In the genomic region with DNA sequence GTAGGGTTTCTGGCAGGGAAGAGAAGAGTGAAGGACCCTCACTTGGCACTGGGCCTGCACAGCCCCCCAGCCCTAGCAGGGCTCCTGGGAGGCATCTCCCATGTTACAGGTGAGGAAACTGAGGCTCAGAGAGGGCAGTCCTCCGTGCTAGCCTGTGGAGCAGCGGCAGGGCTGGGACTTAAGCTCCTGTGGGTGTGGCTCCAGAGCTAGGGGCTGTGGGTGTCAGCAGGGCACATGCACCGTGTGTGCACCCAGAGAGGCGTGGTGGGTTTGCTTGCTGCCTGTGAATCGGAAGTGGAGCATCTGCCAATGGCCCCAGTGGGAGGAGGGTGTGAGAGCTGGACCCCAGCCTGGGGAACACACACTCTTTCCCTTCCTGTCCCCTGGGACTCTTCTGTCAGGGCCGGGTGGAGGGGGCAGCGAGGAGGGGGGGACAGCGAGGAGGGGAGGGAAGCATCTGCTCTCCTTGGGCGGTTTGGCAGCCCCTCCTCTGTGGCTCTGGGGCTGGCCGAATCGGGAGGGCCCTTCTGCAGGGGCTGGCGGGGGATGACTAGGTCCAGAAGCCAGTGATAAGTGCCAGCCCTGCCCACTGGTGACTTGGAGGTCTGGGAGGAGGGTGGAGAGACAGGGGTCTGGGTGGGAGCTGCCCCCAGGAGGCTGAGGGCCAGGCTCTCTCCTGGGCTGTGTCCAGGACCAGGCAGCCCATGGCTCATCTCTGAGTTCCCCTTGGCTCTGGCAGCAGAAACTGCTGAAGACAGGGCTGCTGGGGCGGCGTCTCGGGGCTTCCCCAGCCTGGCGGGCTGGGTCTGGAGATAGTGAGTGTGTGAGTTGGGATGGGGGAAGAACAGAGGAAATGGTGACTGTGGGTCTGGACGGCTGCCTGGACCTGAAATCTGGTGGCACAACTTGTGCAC, we compare ENCODE assay signal across 8 cellular contexts. TPM values are rescaled to one million over a fixed set of nuclear protein-coding genes. Genes with fewer than 3 reads are reported as not detected.
DNase-seq lines count a peak whose midpoint lies in the region; ATAC-seq and TF ChIP-seq lines count a peak whose summit lies in the region.
"Not testable (repeated sequence)": the region's sequence is repeated elsewhere in the genome, so short reads cannot be mapped to it uniquely, and the experiment has no call there.

No MANE protein-coding gene starts in this region.

- H4K91ac ChIP-seq in neuronal stem cell (ENCODE audit: low read depth, low read length, poor library complexity) = not testable (repeated sequence)

- in situ Hi-C loops in brain microvascular endothelial cell (cut with HindIII; ENCODE audit: low pct_ligation_motif_present, low sequenced_read_pairs) = not testable (repeated sequence)

- not testable (repeated sequence) for H2AK5ac ChIP-seq in neuronal stem cell (ENCODE audit: low read depth, low read length)

- H2BK12ac ChIP-seq in neuronal stem cell (ENCODE audit: low read length) = peak overlapping the region; percentile 73

- H3K14ac ChIP-seq in neuronal stem cell (ENCODE audit: low read length) = not testable (repeated sequence)

- not testable (repeated sequence) for H3K79me1 ChIP-seq in neuronal stem cell (ENCODE audit: low read depth, low read length)

- H3K4me2 ChIP-seq in neuronal stem cell (ENCODE audit: insufficient read depth, low read length, poor library complexity, severe bottlenecking) = not testable (repeated sequence)

- not testable (repeated sequence) for H3K18ac ChIP-seq in neuronal stem cell (ENCODE audit: low read length)

- WGBS in neuronal stem cell (ENCODE audit: extremely low coverage in 2 of 2, insufficient read length in 2 of 2, insufficient replicate concordance in 1 of 2), 2 donors = no CpG with 5 or more reads among the region's 17 CpGs
- WGBS in urinary bladder = 6% methylated on average over 14 of the region's 17 CpGs

- not testable (repeated sequence) for TF ChIP-seq CTCF in GM12865 (IDR thresholded peaks at IDR 0.05; ENCODE audit: insufficient read depth, low read depth, low read length, missing control alignments); brain microvascular endothelial cell (IDR thresholded peaks at IDR 0.05; ENCODE audit: low read depth, low read length, missing control alignments)

- not testable (repeated sequence) for H2BK5ac ChIP-seq in neuronal stem cell (ENCODE audit: low read length)

- intact Hi-C loops in left cardiac atrium (cut with DNase I) = not testable (repeated sequence)

- H3K9ac ChIP-seq in neuronal stem cell (ENCODE audit: low read depth, low read length, poor library complexity) = not testable (repeated sequence)

- not testable (repeated sequence) for H3K27me3 ChIP-seq in MG63; brain microvascular endothelial cell (replicated peaks)
- H3K27me3 ChIP-seq in neuronal stem cell (ENCODE audit: control insufficient read depth in 3 of 3, insufficient read depth in 3 of 3, low read depth in 1 of 3, low read length in 3 of 3) = peaks cover 0 to 18% (median 0%) of the 10 kb centered on the region in 3 experiments

- not testable (repeated sequence) for H2BK120ac ChIP-seq in neuronal stem cell (ENCODE audit: low read depth, low read length)

- not testable (repeated sequence) for H3K4me3 ChIP-seq in GM12865 (ENCODE audit: low read depth, low read length); MG63; brain microvascular endothelial cell (ENCODE audit: low read depth, low read length); neuronal stem cell (ENCODE audit: low read length in 2 of 2); urinary bladder (ENCODE audit: low read depth, low read length)

- not testable (repeated sequence) for H3K4ac ChIP-seq in neuronal stem cell (ENCODE audit: low read length)

- H2BK15ac ChIP-seq in neuronal stem cell (ENCODE audit: low read length) = not testable (repeated sequence)

- not testable (repeated sequence) for H3K4me1 ChIP-seq in neuronal stem cell (ENCODE audit: control insufficient read depth in 2 of 2, insufficient read depth in 1 of 2, low read depth in 1 of 2, low read length in 2 of 2); urinary bladder (ENCODE audit: insufficient read depth)

- peak; percentile 59 for DNase-seq in GM12865 (ENCODE audit: low read depth)
- peak; percentile 95 for DNase-seq in MG63
- peak; percentile 74 for DNase-seq in brain microvascular endothelial cell
- peak; percentile 75 for DNase-seq in left cardiac atrium
- not testable (repeated sequence) for DNase-seq in neuronal stem cell (ENCODE audit: low spot score)

- not testable (repeated sequence) for H3K9me3 ChIP-seq in MG63; neuronal stem cell (replicated peaks in 1 of 2; ENCODE audit: control insufficient read depth in 2 of 2, insufficient read depth in 1 of 2, low read depth in 1 of 2, low read length in 2 of 2)

- H3K27ac ChIP-seq in brain microvascular endothelial cell = peak overlapping the region; percentile 63
- H3K27ac ChIP-seq in neuronal stem cell (replicated peaks; ENCODE audit: low read length) = not testable (repeated sequence)
- peak overlapping the region; percentile 45 for H3K27ac ChIP-seq in urinary bladder (ENCODE audit: low read depth)

- H4K8ac ChIP-seq in neuronal stem cell (ENCODE audit: low read depth, low read length) = not testable (repeated sequence)

- H2AFZ ChIP-seq in neuronal stem cell (ENCODE audit: low read length) = not testable (repeated sequence)

- ATAC-seq in HG02571 (IDR thresholded peaks at IDR 0.05; ENCODE audit: unreplicated experiment) (peak; percentile 41), SK-N-SH treated with all-trans-retinoic acid at 6 μM for 48 hours (peak; percentile 76), left cardiac atrium (peak; percentile 58 to 66)

- not testable (repeated sequence) for H3K23ac ChIP-seq in neuronal stem cell (ENCODE audit: low read depth, low read length, poor library complexity)

- not testable (repeated sequence) for H3K36me3 ChIP-seq in MG63; brain microvascular endothelial cell (replicated peaks); neuronal stem cell (replicated peaks in 1 of 2; ENCODE audit: control insufficient read depth in 2 of 2, insufficient read depth in 2 of 2, low read length in 2 of 2); urinary bladder (ENCODE audit: insufficient read depth)

RNA-seq across cellular contexts. Expression of gene CSPG4, which starts 12.4 kb away (rescaled TPM):
- total RNA-seq in MG63 (2014; rRNA removed; shearing (Covaris generic); ENCODE audit: low replicate concordance) = 13.4 and 19.6 TPM in 2 replicates
- total RNA-seq in left cardiac atrium (10 to 100 TPM; 16.8 to 27.6 TPM), urinary bladder (30.6 TPM)
- 0.11 TPM for polyA plus RNA-seq in neuronal stem cell (2013, experiment 1 of 2)
- polyA plus RNA-seq in neuronal stem cell (2013, experiment 2 of 2) = 0.10 TPM
- 63.8 TPM for polyA plus RNA-seq in urinary bladder

RNA-seq across cellular contexts. Expression of gene SNX33, which starts 52.5 kb away (rescaled TPM):
- 13.4 and 20.8 TPM in 2 replicates for total RNA-seq in MG63 (2014; rRNA removed; shearing (Covaris generic); ENCODE audit: low replicate concordance)
- total RNA-seq in left cardiac atrium = 10 to 100 TPM; 14.3 to 17.0 TPM
- polyA plus RNA-seq in neuronal stem cell (2013, experiment 1 of 2) = 9.8 TPM
- 10.7 TPM for polyA plus RNA-seq in neuronal stem cell (2013, experiment 2 of 2)
- 11.1 TPM for total RNA-seq in urinary bladder
- polyA plus RNA-seq in urinary bladder = 25.8 TPM
